Comparison of ENCODE assay signal across 8 cellular contexts in genomic region chr3:42014443-42014945, GRCh38. TPM values are rescaled to one million over a fixed set of nuclear protein-coding genes. Genes with fewer than 3 reads are reported as not detected.
DNase-seq lines count a peak whose midpoint lies in the region; FAIRE-seq lines count a peak whose summit lies in the region.

No MANE protein-coding gene starts in this region.

- no peaks in the 10 kb centered on the region for H3K27me3 ChIP-seq in neuronal stem cell (ENCODE audit: control insufficient read depth in 3 of 3, insufficient read depth in 3 of 3, low read depth in 1 of 3, low read length in 3 of 3)

- peak overlapping the region; percentile 48 for H3K4me2 ChIP-seq in neuronal stem cell (ENCODE audit: insufficient read depth, low read length, poor library complexity, severe bottlenecking)

- H3K14ac ChIP-seq in neuronal stem cell (ENCODE audit: low read length): no peak overlapping the region

- no peaks in the 10 kb centered on the region for H3K27me3 Mint-ChIP-seq in T-helper 2 cell treated with Interferon-gamma antibody and Interleukin-4, amounts not matched to agents 5 μg/mL and 100 μg/mL, for 36 hours (ENCODE audit: low read depth)

- H2BK120ac ChIP-seq in neuronal stem cell (ENCODE audit: low read depth, low read length): no peak overlapping the region

- H4K91ac ChIP-seq in neuronal stem cell (ENCODE audit: low read depth, low read length, poor library complexity): no peak overlapping the region

- H3K4me1 Mint-ChIP-seq in T-helper 2 cell treated with Interferon-gamma antibody and Interleukin-4, amounts not matched to agents 5 μg/mL and 100 μg/mL, for 36 hours (ENCODE audit: low read depth): peaks cover 30% of the 10 kb centered on the region

- FAIRE-seq in GM19239 (lab: Jason Lieb, UNC): peak; percentile 87

- H3K4me1 ChIP-seq in neuronal stem cell (ENCODE audit: control insufficient read depth in 2 of 2, insufficient read depth in 1 of 2, low read depth in 1 of 2, low read length in 2 of 2): peaks cover 3 to 13% of the 10 kb centered on the region in 2 donors

- no peaks in the 10 kb centered on the region for H3K9me3 Mint-ChIP-seq in T-helper 2 cell treated with Interferon-gamma antibody and Interleukin-4, amounts not matched to agents 5 μg/mL and 100 μg/mL, for 36 hours

- no peak overlapping the region for H3K27ac ChIP-seq in neuronal stem cell (replicated peaks; ENCODE audit: low read length)

- H3K4ac ChIP-seq in neuronal stem cell (ENCODE audit: low read length): no peak overlapping the region

- H3K23ac ChIP-seq in neuronal stem cell (ENCODE audit: low read depth, low read length, poor library complexity): no peak overlapping the region

- H2BK15ac ChIP-seq in neuronal stem cell (ENCODE audit: low read length): peak overlapping the region; percentile 70

- H3K4me3 Mint-ChIP-seq in T-helper 2 cell treated with Interferon-gamma antibody and Interleukin-4, amounts not matched to agents 5 μg/mL and 100 μg/mL, for 36 hours: peak overlapping the region; percentile 89

- H2AFZ ChIP-seq in neuronal stem cell (ENCODE audit: low read length): peak overlapping the region; percentile 73

- no peak overlapping the region for H2BK12ac ChIP-seq in neuronal stem cell (ENCODE audit: low read length)

- H3K9ac ChIP-seq in neuronal stem cell (ENCODE audit: low read depth, low read length, poor library complexity): peak overlapping the region; percentile 95

- DNase-seq in Ammon's horn (ENCODE audit: low spot score) (peak; percentile 33), GM19239 (ENCODE audit: insufficient read length, low spot score) (no peak), fibroblast of peridontal ligament (ENCODE audit: extremely low read depth) (peak; percentile 39), neuronal stem cell (ENCODE audit: low spot score) (no peak), occipital lobe (lab: John Stamatoyannopoulos, UW) (no peak), islet precursor cell (no peak), GM19240 (ENCODE audit: insufficient read length, low spot score) (no peak)
- no peak for DNase-seq in T-helper 2 cell treated with Interferon-gamma antibody and Interleukin-4, amounts not matched to agents 5 μg/mL and 100 μg/mL, for 36 hours (ENCODE audit: low spot score)

- peak overlapping the region; percentile 77 for H2BK5ac ChIP-seq in neuronal stem cell (ENCODE audit: low read length)

- no peak overlapping the region for H4K8ac ChIP-seq in neuronal stem cell (ENCODE audit: low read depth, low read length)

- H3K79me1 ChIP-seq in neuronal stem cell (ENCODE audit: low read depth, low read length): peaks cover 3% of the 10 kb centered on the region

- H3K36me3 Mint-ChIP-seq in T-helper 2 cell treated with Interferon-gamma antibody and Interleukin-4, amounts not matched to agents 5 μg/mL and 100 μg/mL, for 36 hours (ENCODE audit: low read depth): peaks cover 9% of the 10 kb centered on the region

- peak overlapping the region; percentile 73 to 94 for H3K4me3 ChIP-seq in neuronal stem cell (ENCODE audit: low read length in 2 of 2)

- H3K18ac ChIP-seq in neuronal stem cell (ENCODE audit: low read length): peak overlapping the region; percentile 96

- WGBS in neuronal stem cell (ENCODE audit: extremely low coverage in 2 of 2, insufficient read length in 2 of 2, insufficient replicate concordance in 1 of 2), 2 donors: no CpG with 5 or more reads among the region's 12 CpGs

- H3K36me3 ChIP-seq in neuronal stem cell (replicated peaks in 1 of 2; ENCODE audit: control insufficient read depth in 2 of 2, insufficient read depth in 2 of 2, low read length in 2 of 2): peaks cover 0 to 12% of the 10 kb centered on the region in 2 donors

- H2AK5ac ChIP-seq in neuronal stem cell (ENCODE audit: low read depth, low read length): peak overlapping the region; percentile 23

- H3K27ac Mint-ChIP-seq in T-helper 2 cell treated with Interferon-gamma antibody and Interleukin-4, amounts not matched to agents 5 μg/mL and 100 μg/mL, for 36 hours: peak overlapping the region; percentile 89

- no peaks in the 10 kb centered on the region for H3K9me3 ChIP-seq in neuronal stem cell (replicated peaks in 1 of 2; ENCODE audit: control insufficient read depth in 2 of 2, insufficient read depth in 1 of 2, low read depth in 1 of 2, low read length in 2 of 2)

RNA-seq across cellular contexts. Expression of gene ULK4, which starts 52.6 kb away (rescaled TPM):
- 1.2 TPM for polyA plus RNA-seq in neuronal stem cell (2013, experiment 1 of 2)
- polyA plus RNA-seq in neuronal stem cell (2013, experiment 2 of 2): 1.2 TPM
- total RNA-seq in occipital lobe: 21.1 TPM

Comparison
In these comparisons a context has a peak if more than half of its experiments do, and no peak if none do; other contexts are left out.
1. DNase-seq: peak in Ammon's horn (single experiment) and fibroblast of peridontal ligament (single experiment); none in GM19239 (single experiment), T-helper 2 cell treated with Interferon-gamma antibody and Interleukin-4, amounts not matched to agents 5 μg/mL and 100 μg/mL, for 36 hours (single experiment), neuronal stem cell (single experiment), occipital lobe (single experiment), islet precursor cell (single experiment) and GM19240 (single experiment).